Comparison of ENCODE assay signal across 15 cellular contexts in genomic region chr19:39936622-39937021, GRCh38. TPM values are rescaled to one million over a fixed set of nuclear protein-coding genes. Genes with fewer than 3 reads are reported as not detected.
DNase-seq lines count a peak whose midpoint lies in the region; ATAC-seq lines count a peak whose summit lies in the region.
"Had no signal": no experiment of that assay in that cellular context is flagged by ENCODE, and none has a peak within 500 bp of the region (broad histone marks: within the 10 kb centered on the region; RNA-seq: fewer than 3 reads in every experiment).

No MANE protein-coding gene starts in this region.

- DNase-seq in activated CD4-positive, alpha-beta T cell treated with anti-CD3 and anti-CD28 coated beads, Interleukin-2, amount 10 ng/mL, durations not matched to agents 24 days and 14 days = no peak
- DNase-seq in activated CD4-positive, alpha-beta T cell treated with anti-CD3 and anti-CD28 coated beads for 4 hours = no peak
- DNase-seq in CD4-positive, alpha-beta memory T cell = no peak
- no peak for DNase-seq in activated naive CD8-positive, alpha-beta T cell treated with anti-CD3 and anti-CD28 coated beads for 36 hours
- no peak for DNase-seq in naive thymus-derived CD8-positive, alpha-beta T cell
- DNase-seq in SJCRH30 = no peak
- DNase-seq: COR-L47, glutamatergic neuron, KG1, NCI-H1048, NCI-H82, psoas muscle had no signal

- peaks cover 16% of the 10 kb centered on the region for H3K36me3 Mint-ChIP-seq in activated CD4-positive, alpha-beta T cell treated with anti-CD3 and anti-CD28 coated beads, Interleukin-2, amount 10 ng/mL, durations not matched to agents 24 days and 14 days (ENCODE audit: low read depth)
- peaks cover 7 to 8% of the 10 kb centered on the region in 2 donors for H3K36me3 Mint-ChIP-seq in CD4-positive, alpha-beta memory T cell
- peaks cover 40% of the 10 kb centered on the region for H3K36me3 Mint-ChIP-seq in activated naive CD8-positive, alpha-beta T cell treated with anti-CD3 and anti-CD28 coated beads for 36 hours
- H3K36me3 Mint-ChIP-seq in naive thymus-derived CD8-positive, alpha-beta T cell = peaks cover 4 to 8% (median 8%) of the 10 kb centered on the region in 3 donors

- no peak for ATAC-seq in naive thymus-derived CD8-positive, alpha-beta T cell
- ATAC-seq in HG02759 (IDR thresholded peaks at IDR 0.05; ENCODE audit: unreplicated experiment) = no peak
- ATAC-seq in HG02798 (IDR thresholded peaks at IDR 0.05; ENCODE audit: poor library complexity, unreplicated experiment) = no peak
- ATAC-seq: psoas muscle, SK-N-SH treated with all-trans-retinoic acid at 6 μM for 48 hours had no signal

- H3K4me3 Mint-ChIP-seq in activated CD4-positive, alpha-beta T cell treated with anti-CD3 and anti-CD28 coated beads, Interleukin-2, amount 10 ng/mL, durations not matched to agents 24 days and 14 days = peak overlapping the region; percentile 47
- peak overlapping the region in 4 of 8 donors; percentile 14 to 83 (median 68) for H3K4me3 Mint-ChIP-seq in CD4-positive, alpha-beta memory T cell
- no peak overlapping the region for H3K4me3 Mint-ChIP-seq in activated naive CD8-positive, alpha-beta T cell treated with anti-CD3 and anti-CD28 coated beads for 36 hours
- peak overlapping the region in 9 of 10 donors; percentile 21 to 80 (median 58) for H3K4me3 Mint-ChIP-seq in naive thymus-derived CD8-positive, alpha-beta T cell

- H3K27me3 ChIP-seq in CD4-positive, alpha-beta memory T cell (ENCODE audit: insufficient read depth, low read length) = no peaks in the 10 kb centered on the region
- H3K27me3 ChIP-seq in SJCRH30 = peaks cover 5% of the 10 kb centered on the region; the same call in 1 of the 2 replicates

- peaks cover 64% of the 10 kb centered on the region for H3K4me1 ChIP-seq in CD4-positive, alpha-beta memory T cell (ENCODE audit: insufficient read depth, low read length)
- H3K4me1 ChIP-seq in SJCRH30 = peaks cover 10% of the 10 kb centered on the region
- H3K4me1 ChIP-seq: psoas muscle had no signal

- H3K9me3 Mint-ChIP-seq in activated CD4-positive, alpha-beta T cell treated with anti-CD3 and anti-CD28 coated beads, Interleukin-2, amount 10 ng/mL, durations not matched to agents 24 days and 14 days = peaks cover 13% of the 10 kb centered on the region
- H3K9me3 Mint-ChIP-seq in CD4-positive, alpha-beta memory T cell = peaks cover 0 to 23% (median 16%) of the 10 kb centered on the region in 8 donors
- peaks cover 15% of the 10 kb centered on the region for H3K9me3 Mint-ChIP-seq in activated naive CD8-positive, alpha-beta T cell treated with anti-CD3 and anti-CD28 coated beads for 36 hours
- H3K9me3 Mint-ChIP-seq in naive thymus-derived CD8-positive, alpha-beta T cell = peaks cover 3 to 20% (median 18%) of the 10 kb centered on the region in 9 donors

- no peaks in the 10 kb centered on the region for H3K36me3 ChIP-seq in CD4-positive, alpha-beta memory T cell (ENCODE audit: insufficient read depth, low read length)
- no peaks in the 10 kb centered on the region for H3K36me3 ChIP-seq in SJCRH30

- H3K27me3 Mint-ChIP-seq in activated CD4-positive, alpha-beta T cell treated with anti-CD3 and anti-CD28 coated beads, Interleukin-2, amount 10 ng/mL, durations not matched to agents 24 days and 14 days = peaks cover 4% of the 10 kb centered on the region
- no peaks in the 10 kb centered on the region for H3K27me3 Mint-ChIP-seq in CD4-positive, alpha-beta memory T cell
- H3K27me3 Mint-ChIP-seq in activated naive CD8-positive, alpha-beta T cell treated with anti-CD3 and anti-CD28 coated beads for 36 hours = no peaks in the 10 kb centered on the region
- H3K27me3 Mint-ChIP-seq in naive thymus-derived CD8-positive, alpha-beta T cell = no peaks in the 10 kb centered on the region

- H3K9me3 ChIP-seq in CD4-positive, alpha-beta memory T cell (ENCODE audit: control insufficient read depth in 1 of 2, low read length in 2 of 2) = no peaks in the 10 kb centered on the region
- peaks cover 6% of the 10 kb centered on the region; the same call in 1 of the 2 replicates for H3K9me3 ChIP-seq in SJCRH30 (replicated peaks)

- peak overlapping the region; percentile 84 for H3K27ac Mint-ChIP-seq in activated CD4-positive, alpha-beta T cell treated with anti-CD3 and anti-CD28 coated beads, Interleukin-2, amount 10 ng/mL, durations not matched to agents 24 days and 14 days
- peak overlapping the region; percentile 78 to 90 (median 88) for H3K27ac Mint-ChIP-seq in CD4-positive, alpha-beta memory T cell
- peak overlapping the region; percentile 90 for H3K27ac Mint-ChIP-seq in activated naive CD8-positive, alpha-beta T cell treated with anti-CD3 and anti-CD28 coated beads for 36 hours
- peak overlapping the region; percentile 49 to 97 (median 89) for H3K27ac Mint-ChIP-seq in naive thymus-derived CD8-positive, alpha-beta T cell

- H3K27ac ChIP-seq in CD4-positive, alpha-beta memory T cell (ENCODE audit: low read depth, low read length) = peak overlapping the region; percentile 27
- no peak overlapping the region for H3K27ac ChIP-seq in SJCRH30
- H3K27ac ChIP-seq: psoas muscle had no signal

- no peak overlapping the region for H3K4me3 ChIP-seq in CD4-positive, alpha-beta memory T cell (ENCODE audit: low read length in 2 of 2)
- no peak overlapping the region for H3K4me3 ChIP-seq in SJCRH30
- H3K4me3 ChIP-seq: psoas muscle had no signal

- H3K4me1 Mint-ChIP-seq in activated CD4-positive, alpha-beta T cell treated with anti-CD3 and anti-CD28 coated beads, Interleukin-2, amount 10 ng/mL, durations not matched to agents 24 days and 14 days = peaks cover 51% of the 10 kb centered on the region
- peaks cover 48 to 78% (median 64%) of the 10 kb centered on the region in 4 donors for H3K4me1 Mint-ChIP-seq in CD4-positive, alpha-beta memory T cell
- peaks cover 69% of the 10 kb centered on the region for H3K4me1 Mint-ChIP-seq in activated naive CD8-positive, alpha-beta T cell treated with anti-CD3 and anti-CD28 coated beads for 36 hours
- H3K4me1 Mint-ChIP-seq in naive thymus-derived CD8-positive, alpha-beta T cell = peaks cover 47 to 81% (median 80%) of the 10 kb centered on the region in 4 donors

- intact Hi-C loops in activated CD4-positive, alpha-beta T cell treated with anti-CD3 and anti-CD28 coated beads, Interleukin-2, amount 10 ng/mL, durations not matched to agents 24 days and 14 days (cut with micrococcal nuclease) = loop anchor here (1.0 to 2.0 kb wide), 2 partner anchors 16 to 35 kb away; partner anchors contain the start of gene PSMC4
- intact Hi-C loops in CD4-positive, alpha-beta memory T cell (cut with micrococcal nuclease) = no loop called here

- POLR2A ChIA-PET in CD4-positive, alpha-beta memory T cell (lab: Charles Lee; ENCODE audit: partially characterized antibody) = interaction anchor here (0.9 to 4.3 kb wide), 7 partner anchors 10 to 33 kb away, joined by 3 to 42 read pairs (median 4); partner anchors contain the start of gene PSMC4
- POLR2A ChIA-PET in naive thymus-derived CD8-positive, alpha-beta T cell (lab: Charles Lee) = interaction anchor here (0.7 to 4.0 kb wide), 7 partner anchors 11 to 33 kb away, joined by 3 to 44 read pairs (median 7); partner anchors contain the start of gene PSMC4

- CTCF ChIA-PET in CD4-positive, alpha-beta memory T cell (lab: Charles Lee; ENCODE audit: partially characterized antibody) = interaction anchor here (1.4 to 5.3 kb wide), 4 partner anchors 10 to 34 kb away, joined by 3 to 51 read pairs (median 6); partner anchors contain the start of gene PSMC4

RNA-seq across cellular contexts. Expression of gene FCGBP, which starts 2.2 kb away (rescaled TPM):
- total RNA-seq in activated CD4-positive, alpha-beta T cell treated with anti-CD3 and anti-CD28 coated beads, Interleukin-2, amount 10 ng/mL, durations not matched to agents 24 days and 14 days = 3.3 and 4.7 TPM in 2 replicates
- 10 to 100 TPM; 74.4 to 79.4 TPM for total RNA-seq in CD4-positive, alpha-beta memory T cell
- under 1 TPM; 0.10 to 0.65 TPM for polyA plus RNA-seq in CD4-positive, alpha-beta memory T cell
- total RNA-seq in activated naive CD8-positive, alpha-beta T cell treated with anti-CD3 and anti-CD28 coated beads for 36 hours = 1 to 10 TPM; 7.0 to 8.0 TPM
- 100 to 1,000 TPM; 223 to 230 TPM for total RNA-seq in naive thymus-derived CD8-positive, alpha-beta T cell
- 10 to 100 TPM in 1 of 3 donors, 1 to 10 TPM in 2; 2.7 to 11.6 (median 3.1) TPM for polyA plus RNA-seq in naive thymus-derived CD8-positive, alpha-beta T cell
- 16.4 and 16.7 TPM in 2 replicates for total RNA-seq in SJCRH30 (2014; rRNA removed; shearing (Covaris generic))

RNA-seq across cellular contexts. Expression of gene PSMC4, which starts 34.3 kb away (rescaled TPM):
- total RNA-seq in activated CD4-positive, alpha-beta T cell treated with anti-CD3 and anti-CD28 coated beads, Interleukin-2, amount 10 ng/mL, durations not matched to agents 24 days and 14 days = 192 and 193 TPM in 2 replicates
- total RNA-seq in CD4-positive, alpha-beta memory T cell = 10 to 100 TPM; 53.1 to 56.3 TPM
- polyA plus RNA-seq in CD4-positive, alpha-beta memory T cell = 100 to 1,000 TPM in 1 of 2 donors, 10 to 100 TPM in 1; 96.4 to 135 TPM
- total RNA-seq in activated naive CD8-positive, alpha-beta T cell treated with anti-CD3 and anti-CD28 coated beads for 36 hours = 100 to 1,000 TPM; 169 to 170 TPM
- total RNA-seq in naive thymus-derived CD8-positive, alpha-beta T cell = 10 to 100 TPM; 38.7 to 44.3 TPM
- polyA plus RNA-seq in naive thymus-derived CD8-positive, alpha-beta T cell = 10 to 100 TPM; 71.3 to 80.4 (median 72.8) TPM
- 137 and 155 TPM in 2 replicates for total RNA-seq in SJCRH30 (2014; rRNA removed; shearing (Covaris generic))
